ENCODE assay signal across 1 cellular context in genomic region chr14:92093320-92093719, GRCh38.
TF ChIP-seq lines count a peak whose summit lies in the region.

No MANE protein-coding gene starts in this region.

TF ChIP-seq in GM12878, 131 proteins besides CTCF, POLR2A, EP300 and RAD21:
- no peak for TF ChIP-seq TARDBP (IDR thresholded peaks at IDR 0.05; ENCODE audit: borderline replicate concordance)
- TF ChIP-seq SMC3 (IDR thresholded peaks at IDR 0.05; ENCODE audit: borderline replicate concordance, low read length) = peak; percentile 27; the same call in 1 of the 2 replicates
- TF ChIP-seq ZNF687 (IDR thresholded peaks at IDR 0.05) = no peak
- no peak for TF ChIP-seq BHLHE40 (IDR thresholded peaks at IDR 0.05; ENCODE audit: borderline replicate concordance in 1 of 2, low read depth in 2 of 2, low read length in 1 of 2)
- no peak for TF ChIP-seq MTA2 (IDR thresholded peaks at IDR 0.05; ENCODE audit: low read depth)
- TF ChIP-seq FOXK2 (IDR thresholded peaks at IDR 0.05) = no peak
